ENCODE assay signal across 24 cellular contexts in the genomic region with DNA sequence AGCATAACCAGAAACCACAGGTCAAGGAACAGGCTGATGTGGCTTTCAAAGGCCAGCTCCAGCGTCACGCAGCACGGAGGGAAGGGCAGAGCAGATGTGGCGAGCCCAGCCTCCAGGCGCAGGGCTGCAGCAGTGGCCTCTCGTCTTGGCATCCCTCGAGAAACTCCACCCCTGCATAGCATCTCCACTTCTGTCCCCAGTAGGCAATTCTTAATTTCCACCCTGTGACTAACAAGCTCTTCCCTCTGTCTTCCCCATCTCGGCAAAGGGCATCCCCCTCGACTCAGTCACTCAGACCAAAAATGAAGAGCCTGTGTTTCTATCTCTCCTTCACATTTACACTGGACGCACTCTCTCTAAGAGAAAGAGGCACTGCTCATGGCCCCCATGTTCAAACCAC. TPM values are rescaled to one million over a fixed set of nuclear protein-coding genes. Genes with fewer than 3 reads are reported as not detected.
"Had no signal": no experiment of that assay in that cellular context is flagged by ENCODE, and none has a peak within 500 bp of the region (broad histone marks: within the 10 kb centered on the region; RNA-seq: fewer than 3 reads in every experiment).

No MANE protein-coding gene starts in this region.

- DNase-seq: IMR-90, Karpas-422, KG1, MG63, NCI-H1092, NCI-H1105 treated with DMSO at 0.1 percent for 48 hours, NCI-H1417 treated with DMSO at 0.1 percent for 48 hours, NCI-H146, NCI-H1694 treated with DMSO at 0.1 percent for 48 hours, NCI-H1930, NCI-H2081, NCI-H2107, NCI-H2227 treated with DMSO at 0.1 percent for 48 hours, NCI-H446, NCI-H510A, NCI-H524 treated with DMSO at 0.1 percent for 48 hours, NCI-H69, NCI-H774, Right ventricle myocardium superior, RPMI8226, SIG-M5 had no signal

- H3K4me3 ChIP-seq: MG63, SJSA1, SK-N-MC had no signal

- ATAC-seq: HepG2 had no signal

- H3K36me3 ChIP-seq: MG63, SJSA1 had no signal

- H3K27me3 ChIP-seq: SJSA1 had no signal

- H3K4me1 ChIP-seq: SJSA1 had no signal

- H3K27ac ChIP-seq: SJSA1, SK-N-MC had no signal

- H3K9me3 ChIP-seq: MG63 had no signal

RNA-seq across cellular contexts. Expression of a gene that starts 1.7 kb away (rescaled TPM):
- total RNA-seq: IMR-90 had no signal
